ENCODE assay signal across 7 cellular contexts in the genomic region with DNA sequence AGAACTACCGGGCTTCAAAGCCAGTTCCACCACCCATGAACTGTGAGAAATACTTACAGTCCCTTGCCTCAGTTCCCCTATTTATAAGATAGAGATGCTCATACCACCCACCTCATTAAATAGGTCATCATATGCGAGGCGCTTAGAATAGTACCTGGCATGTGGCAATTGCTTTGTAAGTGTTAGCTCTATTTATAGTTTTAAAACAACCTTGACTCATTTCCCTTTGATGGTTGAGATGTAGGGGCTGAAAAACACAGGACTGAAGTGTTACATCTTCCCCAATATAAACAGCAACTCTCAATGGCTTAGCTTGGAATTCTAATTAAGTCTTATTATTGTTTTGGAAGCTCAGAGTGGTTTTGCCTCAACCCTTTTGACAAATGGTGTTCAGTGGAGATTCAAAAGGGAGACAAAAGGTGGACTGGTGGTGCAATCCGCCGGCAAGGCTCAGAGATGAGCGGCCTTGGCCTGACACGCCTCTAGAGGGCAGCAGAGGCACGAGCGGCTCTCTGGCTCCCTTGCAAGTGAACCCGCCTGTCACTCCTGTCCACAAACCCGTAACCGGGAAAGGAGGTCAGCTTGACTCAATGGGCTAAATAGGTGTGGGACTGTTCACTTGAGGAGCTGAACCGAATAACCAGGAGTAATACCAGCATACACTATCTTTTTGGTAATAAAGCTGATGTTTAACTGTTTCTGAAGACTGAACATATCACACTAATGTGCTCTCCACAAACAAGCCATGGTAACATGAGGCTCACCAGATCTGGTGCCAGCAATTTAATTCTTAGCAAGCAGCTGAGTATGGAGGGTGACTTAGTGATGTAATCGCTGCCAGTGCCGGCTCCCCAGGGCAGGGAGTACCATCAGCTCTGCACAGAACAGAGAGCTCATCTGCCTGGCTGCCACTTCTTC. TPM values are rescaled to one million over a fixed set of nuclear protein-coding genes. Genes with fewer than 3 reads are reported as not detected.
DNase-seq lines count a peak whose midpoint lies in the region; ATAC-seq and TF ChIP-seq lines count a peak whose summit lies in the region.

No MANE protein-coding gene starts in this region.

- intact Hi-C loops in sigmoid colon (cut with DNase I) = loop anchor here (1.0 to 5.0 kb wide), 2 partner anchors 68 to 326 kb away; no protein-coding TSS in a partner anchor

- no peak overlapping the region for H3K27ac ChIP-seq in right atrium auricular region
- no peak overlapping the region for H3K27ac ChIP-seq in sigmoid colon

- TF ChIP-seq CTCF in right atrium auricular region (IDR thresholded peaks at IDR 0.05) = peak; percentile 87 to 97
- TF ChIP-seq CTCF in sigmoid colon (IDR thresholded peaks at IDR 0.05) = peak; percentile 76 to 95 (median 84)

- DNase-seq in NCI-H1436 (lab: John Stamatoyannopoulos, UW) = peak; percentile 84
- DNase-seq in T-cell = peak; percentile 28 to 85 (median 72)
- DNase-seq in amniotic epithelial cell (ENCODE audit: low read depth) = peak; percentile 55
- peak; percentile 76 for DNase-seq in right atrium auricular region (ENCODE audit: low spot score)
- peak; percentile 88 for DNase-seq in sigmoid colon

- H3K27me3 Mint-ChIP-seq in T-cell = peaks cover 41 to 67% of the 10 kb centered on the region in 2 donors

- 9 to 12% methylated on average over 15 of the region's 15 CpGs for WGBS in sigmoid colon, 2 donors

- H3K4me3 ChIP-seq in right atrium auricular region (no peak overlapping the region), sigmoid colon (no peak overlapping the region)

- CTCF ChIA-PET in T-cell (lab: Charles Lee) = interaction anchor here (0.6 to 9.0 kb wide), 31 partner anchors 9 to 1264 kb away, joined by 3 to 248 read pairs (median 4); partner anchors contain the start of gene SMYD2 (in 1 of the 2)

- no peak for TF ChIP-seq POLR2A in sigmoid colon (IDR thresholded peaks at IDR 0.05)

- H3K27ac Mint-ChIP-seq in T-cell = no peak overlapping the region

- no peaks in the 10 kb centered on the region for H3K36me3 Mint-ChIP-seq in T-cell

- TF ChIP-seq EP300 in sigmoid colon (IDR thresholded peaks at IDR 0.05) = no peak

- no peak overlapping the region for H3K4me3 Mint-ChIP-seq in T-cell

- H3K27me3 ChIP-seq in right atrium auricular region (peaks cover 9 to 11% of the 10 kb centered on the region in 2 donors), sigmoid colon (peaks cover 0 to 44% (median 5%) of the 10 kb centered on the region in 3 donors)

- POLR2A ChIA-PET in T-cell (lab: Charles Lee) = interaction anchor here in 1 of 2 donors (0.9 kb wide), 1 partner anchor 1151 kb away, joined by 3 read pairs; no protein-coding TSS in a partner anchor

- ATAC-seq in GM18498 (IDR thresholded peaks at IDR 0.05; ENCODE audit: unreplicated experiment) = peak; percentile 97
- ATAC-seq in HG02798 (IDR thresholded peaks at IDR 0.05; ENCODE audit: poor library complexity, unreplicated experiment) = peak; percentile 97
- peak; percentile 92 to 94 (median 92) for ATAC-seq in T-cell (replicated peaks in 1 of 4)

- no peaks in the 10 kb centered on the region for H3K9me3 Mint-ChIP-seq in T-cell

- H3K36me3 ChIP-seq in right atrium auricular region (no peaks in the 10 kb centered on the region), sigmoid colon (no peaks in the 10 kb centered on the region)

- H3K4me1 ChIP-seq in right atrium auricular region (peaks cover 0 to 9% of the 10 kb centered on the region in 2 donors), sigmoid colon (peaks cover 0 to 6% (median 0%) of the 10 kb centered on the region in 4 donors)

- H3K4me1 Mint-ChIP-seq in T-cell = peaks cover 0 to 3% (median 3%) of the 10 kb centered on the region in 3 donors

- H3K9me3 ChIP-seq in right atrium auricular region (no peaks in the 10 kb centered on the region), sigmoid colon (no peaks in the 10 kb centered on the region)

RNA-seq across cellular contexts. Expression of gene SMYD2, which starts 19.5 kb away (rescaled TPM):
- 10 to 100 TPM; 27.3 to 35.2 (median 34.4) TPM for total RNA-seq in T-cell
- total RNA-seq in right atrium auricular region = 10 to 100 TPM in 1 of 2 donors, 1 to 10 TPM in 1; 6.2 to 89.5 TPM
- total RNA-seq in sigmoid colon = 10 to 100 TPM; 12.5 to 19.9 (median 15.9) TPM
- polyA plus RNA-seq in sigmoid colon = 10 to 100 TPM; 14.3 to 23.4 (median 16.7) TPM
